1 cellular context compared by ENCODE assay signal in the genomic region with DNA sequence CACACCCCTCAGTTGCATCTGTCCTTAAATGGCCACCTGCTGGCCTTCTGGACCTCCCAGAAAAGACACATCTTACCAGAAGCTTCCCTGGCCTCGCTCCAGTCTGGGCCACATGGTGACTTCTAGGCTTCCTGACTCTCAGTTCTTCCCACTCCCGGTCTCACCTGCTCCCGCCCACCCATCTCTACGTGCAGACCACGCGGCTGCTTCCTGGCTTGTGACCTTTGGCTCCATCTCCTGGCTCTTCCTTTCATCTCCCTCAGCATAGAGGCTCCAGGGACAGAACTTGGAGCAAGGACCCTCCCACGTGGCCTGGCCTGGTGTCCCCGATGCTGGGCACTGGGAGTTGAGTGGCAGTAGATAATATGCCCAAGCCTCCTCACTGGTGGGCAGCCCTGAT.
TF ChIP-seq lines count a peak whose summit lies in the region.

No MANE protein-coding gene starts in this region.

TF ChIP-seq in HepG2, 621 proteins besides CTCF, POLR2A, EP300 and RAD21 (continued from another document and continues in another):
- TF ChIP-seq ZBTB14 (CRISPR knock-in tag; IDR thresholded peaks at IDR 0.05), result peak; percentile 54; the same call in 1 of the 2 replicates
- TF ChIP-seq ZFP1 (CRISPR knock-in tag; IDR thresholded peaks at IDR 0.05), result no peak
- TF ChIP-seq ARID5B (CRISPR knock-in tag; IDR thresholded peaks at IDR 0.05), result peak; percentile 71
- 0 out of 2 replicates have a peak, but pooled peaks have one; percentile 14 for TF ChIP-seq ZNF451 (CRISPR knock-in tag; IDR thresholded peaks at IDR 0.05)
- peak; percentile 87 for TF ChIP-seq MEF2D (CRISPR knock-in tag; IDR thresholded peaks at IDR 0.05)
- TF ChIP-seq ZZZ3 (CRISPR knock-in tag; IDR thresholded peaks at IDR 0.05; ENCODE audit: borderline replicate concordance), result no peak
- no peak for TF ChIP-seq ZNF382 (CRISPR knock-in tag; IDR thresholded peaks at IDR 0.05; ENCODE audit: borderline replicate concordance)
- TF ChIP-seq, protein P1, sequence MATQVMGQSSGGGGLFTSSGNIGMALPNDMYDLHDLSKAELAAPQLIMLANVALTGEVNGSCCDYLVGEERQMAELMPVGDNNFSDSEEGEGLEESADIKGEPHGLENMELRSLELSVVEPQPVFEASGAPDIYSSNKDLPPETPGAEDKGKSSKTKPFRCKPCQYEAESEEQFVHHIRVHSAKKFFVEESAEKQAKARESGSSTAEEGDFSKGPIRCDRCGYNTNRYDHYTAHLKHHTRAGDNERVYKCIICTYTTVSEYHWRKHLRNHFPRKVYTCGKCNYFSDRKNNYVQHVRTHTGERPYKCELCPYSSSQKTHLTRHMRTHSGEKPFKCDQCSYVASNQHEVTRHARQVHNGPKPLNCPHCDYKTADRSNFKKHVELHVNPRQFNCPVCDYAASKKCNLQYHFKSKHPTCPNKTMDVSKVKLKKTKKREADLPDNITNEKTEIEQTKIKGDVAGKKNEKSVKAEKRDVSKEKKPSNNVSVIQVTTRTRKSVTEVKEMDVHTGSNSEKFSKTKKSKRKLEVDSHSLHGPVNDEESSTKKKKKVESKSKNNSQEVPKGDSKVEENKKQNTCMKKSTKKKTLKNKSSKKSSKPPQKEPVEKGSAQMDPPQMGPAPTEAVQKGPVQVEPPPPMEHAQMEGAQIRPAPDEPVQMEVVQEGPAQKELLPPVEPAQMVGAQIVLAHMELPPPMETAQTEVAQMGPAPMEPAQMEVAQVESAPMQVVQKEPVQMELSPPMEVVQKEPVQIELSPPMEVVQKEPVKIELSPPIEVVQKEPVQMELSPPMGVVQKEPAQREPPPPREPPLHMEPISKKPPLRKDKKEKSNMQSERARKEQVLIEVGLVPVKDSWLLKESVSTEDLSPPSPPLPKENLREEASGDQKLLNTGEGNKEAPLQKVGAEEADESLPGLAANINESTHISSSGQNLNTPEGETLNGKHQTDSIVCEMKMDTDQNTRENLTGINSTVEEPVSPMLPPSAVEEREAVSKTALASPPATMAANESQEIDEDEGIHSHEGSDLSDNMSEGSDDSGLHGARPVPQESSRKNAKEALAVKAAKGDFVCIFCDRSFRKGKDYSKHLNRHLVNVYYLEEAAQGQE (IDR thresholded peaks at IDR 0.05; ENCODE audit: borderline replicate concordance in 1 of 2, low read depth in 1 of 2, low read length in 2 of 2), result no peak
- peak; percentile 91; the same call in 1 of the 2 replicates for TF ChIP-seq ZNF546 (CRISPR knock-in tag; conservative IDR thresholded peaks at IDR 0.05)
- 0 out of 2 replicates have a peak, but pooled peaks have one; percentile 76 for TF ChIP-seq ZNF775 (CRISPR knock-in tag; IDR thresholded peaks at IDR 0.05; ENCODE audit: borderline replicate concordance)
- TF ChIP-seq POLR2AphosphoS2 (IDR thresholded peaks at IDR 0.05; ENCODE audit: low read depth, low read length), result no peak
- TF ChIP-seq, protein P2, sequence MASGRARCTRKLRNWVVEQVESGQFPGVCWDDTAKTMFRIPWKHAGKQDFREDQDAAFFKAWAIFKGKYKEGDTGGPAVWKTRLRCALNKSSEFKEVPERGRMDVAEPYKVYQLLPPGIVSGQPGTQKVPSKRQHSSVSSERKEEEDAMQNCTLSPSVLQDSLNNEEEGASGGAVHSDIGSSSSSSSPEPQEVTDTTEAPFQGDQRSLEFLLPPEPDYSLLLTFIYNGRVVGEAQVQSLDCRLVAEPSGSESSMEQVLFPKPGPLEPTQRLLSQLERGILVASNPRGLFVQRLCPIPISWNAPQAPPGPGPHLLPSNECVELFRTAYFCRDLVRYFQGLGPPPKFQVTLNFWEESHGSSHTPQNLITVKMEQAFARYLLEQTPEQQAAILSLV (CRISPR knock-in tag; IDR thresholded peaks at IDR 0.05; ENCODE audit: borderline replicate concordance), result peak; percentile 51; the same call in 1 of the 2 replicates
- no peak for TF ChIP-seq U2AF1 (optimal IDR thresholded peaks at IDR 0.05; ENCODE audit: low read depth, low read length)
- TF ChIP-seq ZNF136 (CRISPR knock-in tag; IDR thresholded peaks at IDR 0.05; ENCODE audit: low read depth), result no peak
- TF ChIP-seq, protein P3, sequence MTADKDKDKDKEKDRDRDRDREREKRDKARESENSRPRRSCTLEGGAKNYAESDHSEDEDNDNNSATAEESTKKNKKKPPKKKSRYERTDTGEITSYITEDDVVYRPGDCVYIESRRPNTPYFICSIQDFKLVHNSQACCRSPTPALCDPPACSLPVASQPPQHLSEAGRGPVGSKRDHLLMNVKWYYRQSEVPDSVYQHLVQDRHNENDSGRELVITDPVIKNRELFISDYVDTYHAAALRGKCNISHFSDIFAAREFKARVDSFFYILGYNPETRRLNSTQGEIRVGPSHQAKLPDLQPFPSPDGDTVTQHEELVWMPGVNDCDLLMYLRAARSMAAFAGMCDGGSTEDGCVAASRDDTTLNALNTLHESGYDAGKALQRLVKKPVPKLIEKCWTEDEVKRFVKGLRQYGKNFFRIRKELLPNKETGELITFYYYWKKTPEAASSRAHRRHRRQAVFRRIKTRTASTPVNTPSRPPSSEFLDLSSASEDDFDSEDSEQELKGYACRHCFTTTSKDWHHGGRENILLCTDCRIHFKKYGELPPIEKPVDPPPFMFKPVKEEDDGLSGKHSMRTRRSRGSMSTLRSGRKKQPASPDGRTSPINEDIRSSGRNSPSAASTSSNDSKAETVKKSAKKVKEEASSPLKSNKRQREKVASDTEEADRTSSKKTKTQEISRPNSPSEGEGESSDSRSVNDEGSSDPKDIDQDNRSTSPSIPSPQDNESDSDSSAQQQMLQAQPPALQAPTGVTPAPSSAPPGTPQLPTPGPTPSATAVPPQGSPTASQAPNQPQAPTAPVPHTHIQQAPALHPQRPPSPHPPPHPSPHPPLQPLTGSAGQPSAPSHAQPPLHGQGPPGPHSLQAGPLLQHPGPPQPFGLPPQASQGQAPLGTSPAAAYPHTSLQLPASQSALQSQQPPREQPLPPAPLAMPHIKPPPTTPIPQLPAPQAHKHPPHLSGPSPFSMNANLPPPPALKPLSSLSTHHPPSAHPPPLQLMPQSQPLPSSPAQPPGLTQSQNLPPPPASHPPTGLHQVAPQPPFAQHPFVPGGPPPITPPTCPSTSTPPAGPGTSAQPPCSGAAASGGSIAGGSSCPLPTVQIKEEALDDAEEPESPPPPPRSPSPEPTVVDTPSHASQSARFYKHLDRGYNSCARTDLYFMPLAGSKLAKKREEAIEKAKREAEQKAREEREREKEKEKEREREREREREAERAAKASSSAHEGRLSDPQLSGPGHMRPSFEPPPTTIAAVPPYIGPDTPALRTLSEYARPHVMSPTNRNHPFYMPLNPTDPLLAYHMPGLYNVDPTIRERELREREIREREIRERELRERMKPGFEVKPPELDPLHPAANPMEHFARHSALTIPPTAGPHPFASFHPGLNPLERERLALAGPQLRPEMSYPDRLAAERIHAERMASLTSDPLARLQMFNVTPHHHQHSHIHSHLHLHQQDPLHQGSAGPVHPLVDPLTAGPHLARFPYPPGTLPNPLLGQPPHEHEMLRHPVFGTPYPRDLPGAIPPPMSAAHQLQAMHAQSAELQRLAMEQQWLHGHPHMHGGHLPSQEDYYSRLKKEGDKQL (CRISPR knock-in tag; IDR thresholded peaks at IDR 0.05; ENCODE audit: low read depth), result no peak
- TF ChIP-seq, protein P4, sequence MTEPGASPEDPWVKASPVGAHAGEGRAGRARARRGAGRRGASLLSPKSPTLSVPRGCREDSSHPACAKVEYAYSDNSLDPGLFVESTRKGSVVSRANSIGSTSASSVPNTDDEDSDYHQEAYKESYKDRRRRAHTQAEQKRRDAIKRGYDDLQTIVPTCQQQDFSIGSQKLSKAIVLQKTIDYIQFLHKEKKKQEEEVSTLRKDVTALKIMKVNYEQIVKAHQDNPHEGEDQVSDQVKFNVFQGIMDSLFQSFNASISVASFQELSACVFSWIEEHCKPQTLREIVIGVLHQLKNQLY (CRISPR knock-in tag; IDR thresholded peaks at IDR 0.05), result peak; percentile 78; the same call in 1 of the 2 replicates
- TF ChIP-seq ZMYM3 (CRISPR knock-in tag; IDR thresholded peaks at IDR 0.05), result 0 out of 2 replicates have a peak, but pooled peaks have one; percentile 32
- peak; percentile 91 for TF ChIP-seq JUNB (CRISPR knock-in tag; IDR thresholded peaks at IDR 0.05; ENCODE audit: borderline replicate concordance)
- TF ChIP-seq ZNF816 (CRISPR knock-in tag; IDR thresholded peaks at IDR 0.05; ENCODE audit: borderline replicate concordance), result peak; percentile 92; the same call in 1 of the 2 replicates
- TF ChIP-seq, protein P5, sequence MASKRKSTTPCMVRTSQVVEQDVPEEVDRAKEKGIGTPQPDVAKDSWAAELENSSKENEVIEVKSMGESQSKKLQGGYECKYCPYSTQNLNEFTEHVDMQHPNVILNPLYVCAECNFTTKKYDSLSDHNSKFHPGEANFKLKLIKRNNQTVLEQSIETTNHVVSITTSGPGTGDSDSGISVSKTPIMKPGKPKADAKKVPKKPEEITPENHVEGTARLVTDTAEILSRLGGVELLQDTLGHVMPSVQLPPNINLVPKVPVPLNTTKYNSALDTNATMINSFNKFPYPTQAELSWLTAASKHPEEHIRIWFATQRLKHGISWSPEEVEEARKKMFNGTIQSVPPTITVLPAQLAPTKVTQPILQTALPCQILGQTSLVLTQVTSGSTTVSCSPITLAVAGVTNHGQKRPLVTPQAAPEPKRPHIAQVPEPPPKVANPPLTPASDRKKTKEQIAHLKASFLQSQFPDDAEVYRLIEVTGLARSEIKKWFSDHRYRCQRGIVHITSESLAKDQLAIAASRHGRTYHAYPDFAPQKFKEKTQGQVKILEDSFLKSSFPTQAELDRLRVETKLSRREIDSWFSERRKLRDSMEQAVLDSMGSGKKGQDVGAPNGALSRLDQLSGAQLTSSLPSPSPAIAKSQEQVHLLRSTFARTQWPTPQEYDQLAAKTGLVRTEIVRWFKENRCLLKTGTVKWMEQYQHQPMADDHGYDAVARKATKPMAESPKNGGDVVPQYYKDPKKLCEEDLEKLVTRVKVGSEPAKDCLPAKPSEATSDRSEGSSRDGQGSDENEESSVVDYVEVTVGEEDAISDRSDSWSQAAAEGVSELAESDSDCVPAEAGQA (IDR thresholded peaks at IDR 0.05; ENCODE audit: low read depth), result no peak
- TF ChIP-seq, protein P5 (CRISPR knock-in tag; IDR thresholded peaks at IDR 0.05; ENCODE audit: borderline replicate concordance), result 0 out of 2 replicates have a peak, but pooled peaks have one; percentile 65
- no peak for TF ChIP-seq ZNF180 (CRISPR knock-in tag; IDR thresholded peaks at IDR 0.05; ENCODE audit: borderline replicate concordance, low read depth)
